Comparison of ENCODE assay signal across 1 cellular context in the genomic region with DNA sequence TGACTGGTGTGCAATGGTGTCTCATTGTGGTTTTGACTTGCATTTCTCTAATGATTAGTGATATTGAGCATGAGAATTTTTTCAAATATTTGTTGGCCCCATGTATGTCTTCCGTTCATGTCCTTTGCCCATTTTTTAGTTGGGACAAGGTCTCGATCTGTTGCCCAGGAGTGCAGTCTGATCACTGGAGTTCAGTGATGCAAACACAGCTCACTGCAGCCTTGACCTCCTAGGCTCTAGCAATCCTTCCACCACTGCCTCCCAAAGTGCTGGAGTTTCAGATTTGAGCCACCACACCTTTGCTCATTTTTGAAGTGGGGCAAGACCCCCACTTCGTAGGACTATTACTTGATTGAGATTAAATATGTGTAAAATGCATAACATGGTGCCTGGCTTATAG.
A peak's percentile ranks its signal among the peaks of the same experiment; 100 is the strongest.
DNase-seq lines count a peak whose midpoint lies in the region; ATAC-seq lines count a peak whose summit lies in the region.
"Not testable (repeated sequence)": the region's sequence is repeated elsewhere in the genome, so short reads cannot be mapped to it uniquely, and the experiment has no call there.

No MANE protein-coding gene starts in this region.

- DNase-seq in left lobe of liver (ENCODE audit: low spot score) = not testable (repeated sequence)

- ATAC-seq in left lobe of liver = peak; percentile 56
